ENCODE assay signal across 11 cellular contexts in genomic region chr17:16989953-16990860, GRCh38. TPM values are rescaled to one million over a fixed set of nuclear protein-coding genes. Genes with fewer than 3 reads are reported as not detected.
DNase-seq lines count a peak whose midpoint lies in the region; ATAC-seq, FAIRE-seq and TF ChIP-seq lines count a peak whose summit lies in the region.
"Had no signal": no experiment of that assay in that cellular context is flagged by ENCODE, and none has a peak within 500 bp of the region (broad histone marks: within the 10 kb centered on the region; RNA-seq: fewer than 3 reads in every experiment).

No MANE protein-coding gene starts in this region.

- no peaks in the 10 kb centered on the region for H3K36me3 ChIP-seq in CD4-positive, CD25-positive, alpha-beta regulatory T cell (ENCODE audit: control insufficient read depth, insufficient read depth, low read length)

- no peaks in the 10 kb centered on the region for H3K9me3 Mint-ChIP-seq in CD4-positive, CD25-positive, alpha-beta regulatory T cell
- H3K9me3 Mint-ChIP-seq in T-cell, result no peaks in the 10 kb centered on the region
- no peaks in the 10 kb centered on the region for H3K9me3 Mint-ChIP-seq in immature natural killer cell

- no peak overlapping the region for H3K4me3 ChIP-seq in CD4-positive, CD25-positive, alpha-beta regulatory T cell (ENCODE audit: low read depth, low read length)

- no peak for ATAC-seq in CD4-positive, CD25-positive, alpha-beta regulatory T cell (ENCODE audit: low read depth in 2 of 2)
- ATAC-seq in T-cell (replicated peaks in 1 of 4), result no peak
- ATAC-seq in GM19467 (IDR thresholded peaks at IDR 0.05; ENCODE audit: unreplicated experiment), result no peak

- peaks cover 10 to 36% (median 26%) of the 10 kb centered on the region in 4 donors for H3K4me1 Mint-ChIP-seq in CD4-positive, CD25-positive, alpha-beta regulatory T cell
- H3K4me1 Mint-ChIP-seq in T-cell, result peaks cover 29 to 43% (median 33%) of the 10 kb centered on the region in 3 donors
- peaks cover 31 to 42% of the 10 kb centered on the region in 2 donors for H3K4me1 Mint-ChIP-seq in immature natural killer cell

- H3K4me3 Mint-ChIP-seq in CD4-positive, CD25-positive, alpha-beta regulatory T cell, result peak overlapping the region; percentile 40 to 91 (median 74)
- peak overlapping the region in 2 of 3 donors; percentile 17 to 62 for H3K4me3 Mint-ChIP-seq in T-cell
- H3K4me3 Mint-ChIP-seq in immature natural killer cell, result peak overlapping the region; percentile 25 to 87 (median 82)
- H3K4me3 Mint-ChIP-seq: mesothelial cell of epicardium had no signal

- FAIRE-seq in GM12892 (lab: Jason Lieb, UNC), result no peak

- peaks cover 43% of the 10 kb centered on the region for H3K4me1 ChIP-seq in CD4-positive, CD25-positive, alpha-beta regulatory T cell (ENCODE audit: control insufficient read depth, insufficient read depth, low read length, poor library complexity, severe bottlenecking)

- CTCF ChIA-PET in T-cell (lab: Charles Lee), result interaction anchor here in 1 of 2 donors (0.6 to 1.3 kb wide), 3 partner anchors 12 to 212 kb away, joined by 3 read pairs; no protein-coding TSS in a partner anchor

- H3K27ac Mint-ChIP-seq in CD4-positive, CD25-positive, alpha-beta regulatory T cell, result peak overlapping the region; percentile 76 to 97 (median 93)
- peak overlapping the region; percentile 97 to 99 for H3K27ac Mint-ChIP-seq in T-cell
- H3K27ac Mint-ChIP-seq in immature natural killer cell, result peak overlapping the region; percentile 82 to 99 (median 96)
- H3K27ac Mint-ChIP-seq: mesothelial cell of epicardium had no signal

- POLR2A ChIA-PET in T-cell (lab: Charles Lee), result interaction anchor here in 1 of 2 donors (0.5 kb wide), 1 partner anchor 199 kb away, joined by 3 read pairs; no protein-coding TSS in a partner anchor

- H3K27ac ChIP-seq in CD4-positive, CD25-positive, alpha-beta regulatory T cell (ENCODE audit: insufficient read depth, low read length, poor library complexity, severe bottlenecking), result peak overlapping the region; percentile 55

- H3K9me3 ChIP-seq in CD4-positive, CD25-positive, alpha-beta regulatory T cell (ENCODE audit: control insufficient read depth in 2 of 2, low read length in 2 of 2), result no peaks in the 10 kb centered on the region

- peak in 1 of 3 donors; percentile 42 for DNase-seq in CD4-positive, CD25-positive, alpha-beta regulatory T cell
- DNase-seq in T-cell, result no peak
- DNase-seq in immature natural killer cell, result no peak
- no peak for DNase-seq in NK-92 (lab: John Stamatoyannopoulos, UW; ENCODE audit: unreplicated experiment)
- no peak for DNase-seq in GM12892 (ENCODE audit: insufficient read length)
- DNase-seq in NCI-H2029 (lab: John Stamatoyannopoulos, UW), result no peak
- DNase-seq: stimulated activated CD4-positive, alpha-beta T cell treated with anti-CD3 and anti-CD28 coated beads, Interleukin-12 subunit alpha, Interleukin-12 subunit beta, amount 100 ng/mL, for 4 hours had no signal

- in situ Hi-C loops in GM18951 (cut with MboI; ENCODE audit: low sequenced_read_pairs, unreplicated experiment), result loop anchor here (10.0 kb wide), 1 partner anchor 325 kb away; no protein-coding TSS in a partner anchor

- TF ChIP-seq POLR2A in GM18951 (IDR thresholded peaks at IDR 0.05; ENCODE audit: extremely low read depth, insufficient read depth, insufficient read length) (peak; percentile 16), GM12892 (IDR thresholded peaks at IDR 0.05; ENCODE audit: low read depth, low read length) (no peak)

- no peaks in the 10 kb centered on the region for H3K27me3 ChIP-seq in CD4-positive, CD25-positive, alpha-beta regulatory T cell (ENCODE audit: control insufficient read depth, insufficient read depth, low read length)

- H3K36me3 Mint-ChIP-seq in CD4-positive, CD25-positive, alpha-beta regulatory T cell, result no peaks in the 10 kb centered on the region
- no peaks in the 10 kb centered on the region for H3K36me3 Mint-ChIP-seq in T-cell
- no peaks in the 10 kb centered on the region for H3K36me3 Mint-ChIP-seq in immature natural killer cell

- no peaks in the 10 kb centered on the region for H3K27me3 Mint-ChIP-seq in CD4-positive, CD25-positive, alpha-beta regulatory T cell
- no peaks in the 10 kb centered on the region for H3K27me3 Mint-ChIP-seq in T-cell
- H3K27me3 Mint-ChIP-seq in immature natural killer cell (ENCODE audit: low read depth in 3 of 3), result peaks cover 2 to 12% (median 3%) of the 10 kb centered on the region in 3 donors

RNA-seq across cellular contexts. Expression of gene TNFRSF13B, which starts 18.3 kb away (rescaled TPM):
- 3.1 TPM for total RNA-seq in CD4-positive, CD25-positive, alpha-beta regulatory T cell
- 1 to 10 TPM in 3 of 4 donors, under 1 TPM in 1; 0.73 to 4.8 (median 3.0) TPM for polyA plus RNA-seq in CD4-positive, CD25-positive, alpha-beta regulatory T cell
- 1 to 10 TPM in 3 of 5 donors, under 1 TPM in 1, not detected in 1; 0.60 to 7.2 (median 5.0) TPM for total RNA-seq in T-cell
- polyA plus RNA-seq in immature natural killer cell, result not detected
- polyA plus RNA-seq in GM12892 (2012; ENCODE audit: missing spikeins), result 141 TPM
- total RNA-seq: bronchial epithelial cell, mesothelial cell of epicardium had no signal

RNA-seq across cellular contexts. Expression of gene MPRIP, which starts 52.0 kb away (rescaled TPM):
- total RNA-seq in CD4-positive, CD25-positive, alpha-beta regulatory T cell, result 234 TPM
- polyA plus RNA-seq in CD4-positive, CD25-positive, alpha-beta regulatory T cell, result 10 to 100 TPM; 49.0 to 88.5 (median 55.8) TPM
- total RNA-seq in T-cell, result 100 to 1,000 TPM; 189 to 266 (median 247) TPM
- polyA plus RNA-seq in immature natural killer cell, result 10 to 100 TPM in 1 of 3 donors, 1 to 10 TPM in 2; 1.2 to 15.1 (median 4.2) TPM
- 53.9 TPM for polyA plus RNA-seq in GM12892 (2012; ENCODE audit: missing spikeins)
